Comparison of ENCODE assay signal across 25 cellular contexts in the genomic region with DNA sequence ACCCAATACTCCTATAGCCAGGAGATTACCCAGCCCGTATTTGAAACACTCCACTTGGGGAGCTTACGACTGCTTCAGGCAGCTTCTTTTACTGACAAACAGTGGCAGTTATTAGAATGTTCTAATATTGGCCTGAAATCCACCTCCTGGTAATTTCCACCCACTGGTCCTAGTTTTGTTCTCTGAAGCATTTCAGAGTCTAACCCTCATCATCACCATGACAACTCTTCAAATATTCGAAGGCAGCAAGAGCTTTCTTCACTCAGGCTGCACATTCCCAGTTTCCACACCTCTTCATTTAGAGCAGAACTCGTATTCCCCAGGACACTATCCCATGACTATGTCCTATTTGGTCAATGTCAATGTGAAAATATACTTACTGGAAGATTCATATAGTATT.
"Had no signal": no experiment of that assay in that cellular context is flagged by ENCODE, and none has a peak within 500 bp of the region (broad histone marks: within the 10 kb centered on the region; RNA-seq: fewer than 3 reads in every experiment).

No MANE protein-coding gene starts in this region.

- H3K4me3 Mint-ChIP-seq: activated CD4-positive, alpha-beta memory T cell treated with anti-CD3 and anti-CD28 coated beads, Interleukin-2, amount 10 ng/mL, durations not matched to agents 7 days and 5 days; activated CD4-positive, alpha-beta T cell treated with anti-CD3 and anti-CD28 coated beads, Interleukin-2, amount 10 ng/mL, durations not matched to agents 24 days and 14 days; activated naive CD4-positive, alpha-beta T cell treated with anti-CD3 and anti-CD28 coated beads, Interleukin-2, amount 50 U/mL, for 24 hours; effector memory CD8-positive, alpha-beta T cell; natural killer cell; stimulated activated memory B cell treated with anti-CD40 and anti-IgM and Interleukin-4, amounts not matched to agents 10 μg/mL and 1 μg/mL and 100 μg/mL, for 72 hours had no signal

- H3K27ac ChIP-seq: body of pancreas, esophagus squamous epithelium, gastrocnemius medialis, sigmoid colon, stomach, suprapubic skin, tibial nerve, uterus had no signal

- H3K4me3 ChIP-seq: body of pancreas, esophagus squamous epithelium, gastrocnemius medialis, sigmoid colon, smooth muscle cell, stomach, suprapubic skin, tibial nerve, uterus had no signal

- H3K27me3 ChIP-seq: body of pancreas, esophagus squamous epithelium, gastrocnemius medialis, sigmoid colon, stomach, suprapubic skin, tibial nerve, uterus had no signal

- ATAC-seq: activated CD4-positive, CD25-positive, alpha-beta regulatory T cell treated with anti-CD3 and anti-CD28 coated beads, Interleukin-2, amount 50 U/mL, for 24 hours; body of pancreas; effector memory CD8-positive, alpha-beta T cell; gastrocnemius medialis; left ventricle myocardium superior; natural killer cell; stimulated activated memory B cell treated with anti-CD40 and anti-IgM and Interleukin-4, amounts not matched to agents 10 μg/mL and 1 μg/mL and 100 μg/mL, for 72 hours had no signal

- DNase-seq: activated CD4-positive, alpha-beta memory T cell treated with anti-CD3 and anti-CD28 coated beads, Interleukin-2, amount 10 ng/mL, durations not matched to agents 7 days and 5 days; activated CD4-positive, alpha-beta T cell treated with anti-CD3 and anti-CD28 coated beads, Interleukin-2, amount 10 ng/mL, durations not matched to agents 24 days and 14 days; activated gamma-delta T cell treated with Interleukin-2 at 50 U/mL for 16 hours; activated T-cell treated with anti-CD3 and anti-CD28 coated beads for 4 hours; body of pancreas; central memory CD4-positive, alpha-beta T cell; effector memory CD8-positive, alpha-beta T cell; esophagus squamous epithelium; gastrocnemius medialis; hippocampal formation; left ventricle myocardium superior; midbrain; natural killer cell; posterior cingulate gyrus; retina; sigmoid colon; stimulated activated CD4-positive, alpha-beta T cell treated with anti-CD3 and anti-CD28 coated beads, Interleukin-15, amount 100 ng/mL, for 24 hours; stomach; uterus had no signal

- H3K36me3 ChIP-seq: esophagus squamous epithelium, gastrocnemius medialis, sigmoid colon, stomach, suprapubic skin, tibial nerve, uterus had no signal

- H3K4me1 Mint-ChIP-seq: activated CD4-positive, alpha-beta memory T cell treated with anti-CD3 and anti-CD28 coated beads, Interleukin-2, amount 10 ng/mL, durations not matched to agents 7 days and 5 days; activated CD4-positive, alpha-beta T cell treated with anti-CD3 and anti-CD28 coated beads, Interleukin-2, amount 10 ng/mL, durations not matched to agents 24 days and 14 days; activated naive CD4-positive, alpha-beta T cell treated with anti-CD3 and anti-CD28 coated beads, Interleukin-2, amount 50 U/mL, for 24 hours; natural killer cell; stimulated activated memory B cell treated with anti-CD40 and anti-IgM and Interleukin-4, amounts not matched to agents 10 μg/mL and 1 μg/mL and 100 μg/mL, for 72 hours had no signal

- H3K27ac Mint-ChIP-seq: activated CD4-positive, alpha-beta memory T cell treated with anti-CD3 and anti-CD28 coated beads, Interleukin-2, amount 10 ng/mL, durations not matched to agents 7 days and 5 days; activated CD4-positive, alpha-beta T cell treated with anti-CD3 and anti-CD28 coated beads, Interleukin-2, amount 10 ng/mL, durations not matched to agents 24 days and 14 days; effector memory CD8-positive, alpha-beta T cell; natural killer cell; stimulated activated memory B cell treated with anti-CD40 and anti-IgM and Interleukin-4, amounts not matched to agents 10 μg/mL and 1 μg/mL and 100 μg/mL, for 72 hours had no signal

- H3K36me3 Mint-ChIP-seq: activated naive CD4-positive, alpha-beta T cell treated with anti-CD3 and anti-CD28 coated beads, Interleukin-2, amount 50 U/mL, for 24 hours; natural killer cell; stimulated activated memory B cell treated with anti-CD40 and anti-IgM and Interleukin-4, amounts not matched to agents 10 μg/mL and 1 μg/mL and 100 μg/mL, for 72 hours had no signal

- H3K9me3 Mint-ChIP-seq: activated CD4-positive, alpha-beta memory T cell treated with anti-CD3 and anti-CD28 coated beads, Interleukin-2, amount 10 ng/mL, durations not matched to agents 7 days and 5 days; activated CD4-positive, alpha-beta T cell treated with anti-CD3 and anti-CD28 coated beads, Interleukin-2, amount 10 ng/mL, durations not matched to agents 24 days and 14 days; activated naive CD4-positive, alpha-beta T cell treated with anti-CD3 and anti-CD28 coated beads, Interleukin-2, amount 50 U/mL, for 24 hours; effector memory CD8-positive, alpha-beta T cell; stimulated activated memory B cell treated with anti-CD40 and anti-IgM and Interleukin-4, amounts not matched to agents 10 μg/mL and 1 μg/mL and 100 μg/mL, for 72 hours had no signal

- H3K4me2 ChIP-seq: smooth muscle cell had no signal

- H3K9me3 ChIP-seq: body of pancreas, esophagus squamous epithelium, gastrocnemius medialis, sigmoid colon, stomach, suprapubic skin, tibial nerve, uterus had no signal
